Comparison of ENCODE assay signal across 8 cellular contexts in the genomic region with DNA sequence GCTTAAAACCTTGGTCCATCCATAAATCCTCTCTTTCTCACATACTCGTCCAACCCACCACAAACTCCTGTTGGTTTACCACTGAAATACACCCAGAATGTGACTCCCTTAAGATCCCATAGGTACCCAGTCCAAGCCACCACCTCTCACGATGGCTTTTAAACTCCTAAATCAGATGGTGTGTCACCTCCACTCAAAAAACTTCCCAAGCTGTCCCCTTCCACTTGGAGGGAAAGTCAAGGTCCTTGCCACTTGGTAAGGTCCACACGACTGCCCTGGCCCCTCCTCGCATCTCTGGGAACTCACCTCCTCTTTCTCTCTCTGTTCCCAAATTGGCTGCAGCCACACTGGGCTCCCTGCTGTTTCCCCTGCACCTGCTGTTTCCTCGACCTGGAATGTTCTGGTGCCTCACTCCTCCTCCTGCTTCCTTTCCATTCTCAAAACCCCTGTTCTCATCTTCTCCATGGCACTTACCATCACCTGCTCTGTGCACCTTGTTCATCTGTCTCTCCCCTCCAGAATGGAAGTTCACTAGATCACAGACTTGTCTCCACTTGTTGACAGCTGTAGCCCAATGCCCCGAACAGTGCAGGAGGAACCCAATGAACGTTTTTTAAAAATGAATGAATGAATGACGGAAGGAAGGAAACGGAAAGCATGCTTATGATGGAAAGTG. TPM values are rescaled to one million over a fixed set of nuclear protein-coding genes. Genes with fewer than 3 reads are reported as not detected.
DNase-seq lines count a peak whose midpoint lies in the region; ATAC-seq and TF ChIP-seq lines count a peak whose summit lies in the region.

No MANE protein-coding gene starts in this region.

- H3K4me3 Mint-ChIP-seq in activated CD4-positive, alpha-beta memory T cell treated with anti-CD3 and anti-CD28 coated beads for 36 hours = peak overlapping the region; percentile 76

- no peaks in the 10 kb centered on the region for H3K27me3 ChIP-seq in KMS-11 (ENCODE audit: insufficient read depth, low read depth)
- no peaks in the 10 kb centered on the region for H3K27me3 ChIP-seq in iPS-18a (ENCODE audit: control insufficient read depth, insufficient read depth, low read length)
- no peaks in the 10 kb centered on the region for H3K27me3 ChIP-seq in suprapubic skin

- POLR2A ChIA-PET in activated CD4-positive, alpha-beta memory T cell treated with anti-CD3 and anti-CD28 coated beads for 36 hours (lab: Charles Lee) = interaction anchor here (0.6 to 1.9 kb wide), 3 partner anchors 23 to 214 kb away, joined by 3 to 10 read pairs (median 5); partner anchors contain the start of gene ZFAND2A

- TF ChIP-seq POLR2A in suprapubic skin (IDR thresholded peaks at IDR 0.05) = no peak

- no peaks in the 10 kb centered on the region for H3K9me3 Mint-ChIP-seq in activated CD4-positive, alpha-beta memory T cell treated with anti-CD3 and anti-CD28 coated beads for 36 hours

- CTCF ChIA-PET in activated CD4-positive, alpha-beta memory T cell treated with anti-CD3 and anti-CD28 coated beads for 36 hours (lab: Charles Lee) = interaction anchor here (0.9 to 4.2 kb wide), 10 partner anchors 18 to 145 kb away, joined by 3 to 37 read pairs (median 6); partner anchors contain the start of gene GPR146

- peaks cover 19% of the 10 kb centered on the region for H3K4me1 Mint-ChIP-seq in activated CD4-positive, alpha-beta memory T cell treated with anti-CD3 and anti-CD28 coated beads for 36 hours (ENCODE audit: low read depth)

- no peaks in the 10 kb centered on the region for H4K20me1 ChIP-seq in KMS-11 (ENCODE audit: insufficient read depth)

- no peak for TF ChIP-seq EP300 in suprapubic skin (IDR thresholded peaks at IDR 0.05)

- no peak for ATAC-seq in GM19023 (IDR thresholded peaks at IDR 0.05; ENCODE audit: unreplicated experiment)

- DNase-seq in DMS79 treated with DMSO at 0.1 percent for 48 hours (lab: John Stamatoyannopoulos, UW) (peak; percentile 51), suprapubic skin (ENCODE audit: low spot score in 2 of 2) (no peak), GOT3 (lab: John Stamatoyannopoulos, UW) (no peak), kidney tubule cell (ENCODE audit: low spot score) (no peak)
- no peak for DNase-seq in activated CD4-positive, alpha-beta memory T cell treated with anti-CD3 and anti-CD28 coated beads for 36 hours

- TF ChIP-seq CTCF in KMS-11 (conservative IDR thresholded peaks at IDR 0.05; ENCODE audit: low read depth, low read length) = no peak; the same call in 1 of the 2 replicates
- TF ChIP-seq CTCF in suprapubic skin (IDR thresholded peaks at IDR 0.05) = no peak

- peaks cover under 1% of the 10 kb centered on the region for H3K36me3 Mint-ChIP-seq in activated CD4-positive, alpha-beta memory T cell treated with anti-CD3 and anti-CD28 coated beads for 36 hours

- intact Hi-C loops in activated CD4-positive, alpha-beta memory T cell treated with anti-CD3 and anti-CD28 coated beads for 36 hours (cut with micrococcal nuclease) = no loop called here

- H3K36me3 ChIP-seq in KMS-11 (ENCODE audit: insufficient read depth) (no peaks in the 10 kb centered on the region), iPS-18a (ENCODE audit: control insufficient read depth, low read depth, low read length) (no peaks in the 10 kb centered on the region), suprapubic skin (no peaks in the 10 kb centered on the region)

- no peaks in the 10 kb centered on the region for H3K27me3 Mint-ChIP-seq in activated CD4-positive, alpha-beta memory T cell treated with anti-CD3 and anti-CD28 coated beads for 36 hours

- H3K9me3 ChIP-seq in iPS-18a (ENCODE audit: control insufficient read depth, low read depth, low read length) = no peaks in the 10 kb centered on the region
- no peaks in the 10 kb centered on the region for H3K9me3 ChIP-seq in suprapubic skin

- 17% methylated on average over 9 of the region's 9 CpGs for WGBS in suprapubic skin

- H3K27ac Mint-ChIP-seq in activated CD4-positive, alpha-beta memory T cell treated with anti-CD3 and anti-CD28 coated beads for 36 hours = peak overlapping the region; percentile 2

- H3K27ac ChIP-seq in KMS-11 (peak overlapping the region; percentile 59), iPS-18a (ENCODE audit: low read length) (no peak overlapping the region), suprapubic skin (no peak overlapping the region)

- peak overlapping the region; percentile 71; the same call in 1 of the 2 replicates for H2AFZ ChIP-seq in KMS-11 (ENCODE audit: low read depth)

- peak overlapping the region; percentile 81 for H3K4me2 ChIP-seq in KMS-11

- H3K4me1 ChIP-seq in KMS-11 (ENCODE audit: low read depth, poor library complexity, severe bottlenecking) (peaks cover 18% of the 10 kb centered on the region), iPS-18a (ENCODE audit: control insufficient read depth, low read depth, low read length) (peaks cover 7% of the 10 kb centered on the region), suprapubic skin (peaks cover 15% of the 10 kb centered on the region)

- H3K4me3 ChIP-seq in KMS-11 (IDR thresholded peaks at IDR 0.05; ENCODE audit: insufficient read depth, low read depth, low read length) (peak overlapping the region; percentile 66), iPS-18a (ENCODE audit: low read length) (peak overlapping the region; percentile 71), suprapubic skin (peak overlapping the region; percentile 63)

- H3K9ac ChIP-seq in KMS-11 = peak overlapping the region; percentile 60; the same call in 1 of the 2 replicates
- H3K9ac ChIP-seq in iPS-18a (ENCODE audit: low read length) = no peak overlapping the region

- H3K79me2 ChIP-seq in KMS-11 (ENCODE audit: insufficient read depth, low read depth) = peaks cover 14% of the 10 kb centered on the region; the same call in 1 of the 2 replicates

RNA-seq across cellular contexts. Expression of gene ZFAND2A, which starts 23.0 kb away (rescaled TPM):
- 10 to 100 TPM; 24.1 to 27.5 TPM for total RNA-seq in activated CD4-positive, alpha-beta memory T cell treated with anti-CD3 and anti-CD28 coated beads for 36 hours
- total RNA-seq in suprapubic skin = 10 to 100 TPM; 17.8 to 27.0 (median 22.3) TPM

RNA-seq across cellular contexts. Expression of gene GPER1, which starts 49.1 kb away (rescaled TPM):
- under 1 TPM; 0.12 to 0.22 TPM for total RNA-seq in activated CD4-positive, alpha-beta memory T cell treated with anti-CD3 and anti-CD28 coated beads for 36 hours
- 10 to 100 TPM in 1 of 4 donors, 1 to 10 TPM in 3; 2.6 to 11.9 (median 5.1) TPM for total RNA-seq in suprapubic skin
